In the genomic region with DNA sequence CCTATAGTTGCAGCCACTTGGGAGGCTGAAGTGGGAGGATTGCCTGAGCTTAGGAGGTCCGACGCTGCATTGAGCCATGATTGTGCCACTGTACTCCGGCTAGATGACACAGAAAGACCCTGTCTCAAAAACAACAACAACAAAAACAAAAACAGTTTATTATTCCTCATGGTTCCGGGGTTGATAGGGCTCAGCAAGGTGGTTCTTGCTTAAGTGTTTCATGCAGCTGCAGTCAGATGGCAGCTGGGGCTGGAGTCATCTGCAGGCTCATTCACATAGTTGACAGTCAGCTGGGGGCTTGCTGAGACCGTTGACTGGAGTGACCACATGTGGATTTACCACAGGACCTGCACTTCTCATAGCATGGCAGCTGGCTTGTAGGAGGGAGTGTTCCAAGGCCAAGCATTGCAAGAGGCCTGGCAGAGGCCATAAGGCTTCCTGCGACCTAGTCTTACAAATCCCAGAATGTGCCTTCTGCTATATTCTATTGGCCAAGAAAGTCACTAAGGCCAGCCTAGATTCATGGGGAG, we compare ENCODE assay signal across 28 cellular contexts. TPM values are rescaled to one million over a fixed set of nuclear protein-coding genes. Genes with fewer than 3 reads are reported as not detected.
"Had no signal": no experiment of that assay in that cellular context is flagged by ENCODE, and none has a peak within 500 bp of the region (broad histone marks: within the 10 kb centered on the region; RNA-seq: fewer than 3 reads in every experiment).

No MANE protein-coding gene starts in this region.

- H3K4me3 ChIP-seq: left lung, lower lobe of right lung, ovary, smooth muscle cell, stomach, testis, thyroid gland, transverse colon, upper lobe of left lung, vagina had no signal

- H3K9me3 ChIP-seq: left lung, lower lobe of right lung, ovary, stomach, testis, thyroid gland, transverse colon, upper lobe of left lung, vagina had no signal

- DNase-seq: hypothalamus; immature natural killer cell; kidney; left colon; left lung; lower lobe of right lung; mammary epithelial cell; mesenchymal stem cell; naive thymus-derived CD4-positive, alpha-beta T cell; ovary; retina; right cardiac atrium; stimulated activated CD4-positive, alpha-beta T cell treated with anti-CD3 and anti-CD28 coated beads, Interleukin-1b, Interleukin-23, amount 100 ng/mL, for 48 hours; stimulated activated CD4-positive, alpha-beta T cell treated with anti-CD3 and anti-CD28 coated beads, Interleukin-2, amount 100 ng/mL, for 48 hours; stimulated activated naive B cell treated with anti-CD40 and anti-IgM and Interleukin-4, amounts not matched to agents 10 μg/mL and 1 μg/mL and 100 μg/mL, for 72 hours; stimulated activated naive CD8-positive, alpha-beta T cell treated with anti-CD3 and anti-CD28 coated beads, Interleukin-15, Interleukin-2, amounts not matched to agents 100 U/mL and 50 U/mL, for 24 hours; stomach; testis; thyroid gland; transverse colon had no signal

- H3K27me3 ChIP-seq: left lung, ovary, stomach, testis, thyroid gland, transverse colon, upper lobe of left lung, vagina had no signal

- H3K27ac ChIP-seq: left lung, lower lobe of right lung, ovary, stomach, testis, thyroid gland, transverse colon, upper lobe of left lung, vagina had no signal

- FAIRE-seq: islet of Langerhans, kidney had no signal

- H3K4me1 ChIP-seq: left lung, lower lobe of right lung, stomach, testis, thyroid gland, upper lobe of left lung, vagina had no signal

- ATAC-seq: left colon; left lung; lower lobe of right lung; naive thymus-derived CD4-positive, alpha-beta T cell; natural killer cell treated with Interleukin-12 subunit alpha and Interleukin-12 subunit beta and Interleukin-15 and Interleukin-18, amount 100 ng/mL, for 72 hours; right cardiac atrium; sciatic nerve; stimulated activated naive B cell treated with anti-CD40 and anti-IgM and Interleukin-4, amounts not matched to agents 10 μg/mL and 1 μg/mL and 100 μg/mL, for 72 hours; stimulated activated naive CD8-positive, alpha-beta T cell treated with anti-CD3 and anti-CD28 coated beads, Interleukin-15, Interleukin-2, amounts not matched to agents 100 U/mL and 50 U/mL, for 24 hours had no signal

- H3K36me3 ChIP-seq: lower lobe of right lung, ovary, thyroid gland, transverse colon, vagina had no signal

RNA-seq across cellular contexts. Expression of a gene that starts 28.9 kb away (rescaled TPM):
- total RNA-seq: liver; mononuclear cell; naive thymus-derived CD4-positive, alpha-beta T cell; smooth muscle cell had no signal
- polyA plus RNA-seq: naive thymus-derived CD4-positive, alpha-beta T cell had no signal
